22 cellular contexts compared by ENCODE assay signal in genomic region chr1:61370177-61370907, GRCh38.
"Had no signal": no experiment of that assay in that cellular context is flagged by ENCODE, and none has a peak within 500 bp of the region (broad histone marks: within the 10 kb centered on the region; RNA-seq: fewer than 3 reads in every experiment).

No MANE protein-coding gene starts in this region.

- H3K4me1 Mint-ChIP-seq: activated CD4-positive, alpha-beta T cell treated with anti-CD3 and anti-CD28 coated beads, Interleukin-2, amount 10 ng/mL, durations not matched to agents 7 days and 5 days; activated naive CD8-positive, alpha-beta T cell treated with anti-CD3 and anti-CD28 coated beads, Interleukin-2, amount 50 U/mL, for 24 hours; immature natural killer cell had no signal

- H3K27me3 Mint-ChIP-seq: activated naive CD8-positive, alpha-beta T cell treated with anti-CD3 and anti-CD28 coated beads, Interleukin-2, amount 50 U/mL, for 24 hours; brain had no signal

- H3K36me3 Mint-ChIP-seq: immature natural killer cell had no signal

- DNase-seq: activated CD4-positive, alpha-beta T cell treated with anti-CD3 and anti-CD28 coated beads, Interleukin-2, amount 10 ng/mL, durations not matched to agents 7 days and 5 days; activated CD4-positive, CD25-positive, alpha-beta regulatory T cell treated with anti-CD3 and anti-CD28 coated beads, Interleukin-2, amount 50 U/mL, for 72 hours; activated CD8-positive, alpha-beta T cell treated with anti-CD3 and anti-CD28 coated beads, Interleukin-2, amount 10 ng/mL, durations not matched to agents 7 days and 5 days; activated gamma-delta T cell; activated naive CD4-positive, alpha-beta T cell treated with anti-CD3 and anti-CD28 coated beads, Interleukin-2, amount 50 U/mL, for 16 hours; activated naive CD8-positive, alpha-beta T cell treated with anti-CD3 and anti-CD28 coated beads, Interleukin-2, amount 50 U/mL, for 24 hours; anterior cingulate cortex; caudate nucleus; dermis blood vessel endothelial cell; effector CD8-positive, alpha-beta T cell; glutamatergic neuron; immature natural killer cell; kidney glomerular epithelial cell; posterior cingulate gyrus; sigmoid colon; spleen; stimulated activated CD4-positive, alpha-beta T cell treated with anti-CD3 and anti-CD28 coated beads, Interleukin-4, amount 100 ng/mL, for 24 hours; stimulated activated naive CD4-positive, alpha-beta T cell treated with Interleukin-2 at 50 U/mL for 16 hours had no signal

- FAIRE-seq: frontal cortex had no signal

- ATAC-seq: activated CD8-positive, alpha-beta T cell treated with anti-CD3 and anti-CD28 coated beads, Interleukin-2, amount 10 ng/mL, durations not matched to agents 7 days and 5 days; activated naive CD8-positive, alpha-beta T cell treated with anti-CD3 and anti-CD28 coated beads, Interleukin-2, amount 50 U/mL, for 24 hours had no signal

- H3K4me3 Mint-ChIP-seq: activated CD4-positive, alpha-beta T cell treated with anti-CD3 and anti-CD28 coated beads, Interleukin-2, amount 10 ng/mL, durations not matched to agents 7 days and 5 days; activated CD8-positive, alpha-beta T cell treated with anti-CD3 and anti-CD28 coated beads, Interleukin-2, amount 10 ng/mL, durations not matched to agents 7 days and 5 days; activated naive CD8-positive, alpha-beta T cell treated with anti-CD3 and anti-CD28 coated beads, Interleukin-2, amount 50 U/mL, for 24 hours; activated T-helper 1 cell treated with anti-CD3 and anti-CD28 coated beads, Interleukin-12 subunit alpha, Interleukin-12 subunit beta, Interleukin-2, Interleukin-4 antibody, amounts not matched to agents 30 ng/mL and 10 ng/mL and 1 ng/mL, durations not matched to agents 14 hours and 24 hours and 36 hours; brain; immature natural killer cell; neural crest cell had no signal

- H3K27ac Mint-ChIP-seq: activated CD4-positive, alpha-beta T cell treated with anti-CD3 and anti-CD28 coated beads, Interleukin-2, amount 10 ng/mL, durations not matched to agents 7 days and 5 days; activated CD8-positive, alpha-beta T cell treated with anti-CD3 and anti-CD28 coated beads, Interleukin-2, amount 10 ng/mL, durations not matched to agents 7 days and 5 days; activated naive CD8-positive, alpha-beta T cell treated with anti-CD3 and anti-CD28 coated beads, Interleukin-2, amount 50 U/mL, for 24 hours; activated T-helper 1 cell treated with anti-CD3 and anti-CD28 coated beads, Interleukin-12 subunit alpha, Interleukin-12 subunit beta, Interleukin-2, Interleukin-4 antibody, amounts not matched to agents 30 ng/mL and 10 ng/mL and 1 ng/mL, durations not matched to agents 14 hours and 24 hours and 36 hours; immature natural killer cell had no signal

- H3K9me3 Mint-ChIP-seq: activated CD4-positive, alpha-beta T cell treated with anti-CD3 and anti-CD28 coated beads, Interleukin-2, amount 10 ng/mL, durations not matched to agents 7 days and 5 days; activated naive CD8-positive, alpha-beta T cell treated with anti-CD3 and anti-CD28 coated beads, Interleukin-2, amount 50 U/mL, for 24 hours; activated T-helper 1 cell treated with anti-CD3 and anti-CD28 coated beads, Interleukin-12 subunit alpha, Interleukin-12 subunit beta, Interleukin-2, Interleukin-4 antibody, amounts not matched to agents 30 ng/mL and 10 ng/mL and 1 ng/mL, durations not matched to agents 14 hours and 24 hours and 36 hours; brain; neural crest cell had no signal
